ENCODE assay signal across 14 cellular contexts in the genomic region with DNA sequence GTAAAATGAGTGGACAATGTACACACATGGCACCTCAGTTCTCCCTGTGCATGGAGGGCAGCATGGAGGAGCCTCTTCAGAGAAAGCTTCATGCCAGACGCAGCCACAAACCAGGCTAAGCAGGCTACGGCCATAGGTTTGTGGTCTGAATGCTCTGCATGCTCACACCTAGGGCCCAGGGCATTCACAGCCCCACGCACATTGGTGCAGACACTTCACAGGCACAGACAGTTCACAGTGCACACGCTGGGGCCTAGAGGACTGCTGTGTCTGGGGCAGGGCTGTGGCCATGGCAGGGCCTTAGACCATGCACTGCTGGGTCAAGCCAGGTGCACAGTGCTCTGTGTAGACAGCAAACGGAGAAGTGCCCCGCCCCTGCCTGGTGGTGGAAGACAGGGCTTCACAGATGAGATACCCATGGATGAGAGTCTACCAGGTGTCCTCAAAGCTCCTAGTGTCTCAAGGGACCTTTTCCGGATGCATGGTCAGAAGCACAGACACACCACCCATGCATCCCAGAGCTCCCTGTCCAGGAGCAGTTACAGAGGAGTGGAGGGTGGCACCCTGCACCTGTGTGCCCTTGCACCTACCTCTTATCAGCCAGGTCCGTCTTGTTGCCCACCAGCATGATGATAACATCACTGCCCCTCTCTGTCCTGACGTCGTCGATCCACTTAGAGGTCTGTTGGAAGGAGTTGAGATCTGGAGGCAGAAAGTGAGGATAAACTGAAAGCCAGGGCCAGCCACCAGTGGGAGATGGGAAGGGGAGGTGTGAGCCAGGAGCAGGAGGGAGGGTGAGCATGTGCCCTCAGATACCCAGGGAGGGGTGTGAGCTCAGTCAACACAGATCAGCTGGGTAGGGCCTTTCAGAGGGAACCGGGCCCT. TPM values are rescaled to one million over a fixed set of nuclear protein-coding genes. Genes with fewer than 3 reads are reported as not detected.
DNase-seq lines count a peak whose midpoint lies in the region; ATAC-seq and TF ChIP-seq lines count a peak whose summit lies in the region.
"Had no signal": no experiment of that assay in that cellular context is flagged by ENCODE, and none has a peak within 500 bp of the region (broad histone marks: within the 10 kb centered on the region; RNA-seq: fewer than 3 reads in every experiment).

No MANE protein-coding gene starts in this region.

- no peaks in the 10 kb centered on the region for H3K36me3 ChIP-seq in upper lobe of right lung

- peak; percentile 40 for DNase-seq in activated CD8-positive, alpha-beta memory T cell treated with anti-CD3 and anti-CD28 coated beads, Interleukin-2, amount 50 U/mL, for 48 hours
- DNase-seq in activated CD8-positive, alpha-beta memory T cell treated with anti-CD3 and anti-CD28 coated beads, Interleukin-2, amount 10 ng/mL, durations not matched to agents 7 days and 5 days, result no peak
- peak; percentile 43 for DNase-seq in coronary artery (ENCODE audit: low spot score)
- DNase-seq in mesenteric fat pad (ENCODE audit: low spot score), result peak; percentile 69
- DNase-seq in upper lobe of right lung, result peak; percentile 45
- DNase-seq in ACHN, result no peak
- DNase-seq: 8988T; C1 segment of cervical spinal cord; CD4-positive, alpha-beta memory T cell; DMS79; GOT3; H9 had no signal

- H3K9me3 ChIP-seq in upper lobe of right lung, result no peaks in the 10 kb centered on the region

- H3K36me3 Mint-ChIP-seq in activated CD8-positive, alpha-beta memory T cell treated with anti-CD3 and anti-CD28 coated beads, Interleukin-2, amount 10 ng/mL, durations not matched to agents 7 days and 5 days, result no peaks in the 10 kb centered on the region
- H3K36me3 Mint-ChIP-seq: CD4-positive, alpha-beta memory T cell had no signal

- no peaks in the 10 kb centered on the region for H3K4me1 ChIP-seq in upper lobe of right lung

- H3K4me1 Mint-ChIP-seq in activated CD8-positive, alpha-beta memory T cell treated with anti-CD3 and anti-CD28 coated beads, Interleukin-2, amount 10 ng/mL, durations not matched to agents 7 days and 5 days, result no peaks in the 10 kb centered on the region
- H3K4me1 Mint-ChIP-seq: B cell; CD4-positive, alpha-beta memory T cell; H9 had no signal

- CTCF ChIA-PET in activated CD8-positive, alpha-beta memory T cell treated with anti-CD3 and anti-CD28 coated beads, Interleukin-2, amount 10 ng/mL, durations not matched to agents 7 days and 5 days (lab: Charles Lee), result no interaction called here

- no peak overlapping the region for H3K27ac ChIP-seq in coronary artery
- H3K27ac ChIP-seq in upper lobe of right lung, result no peak overlapping the region

- TF ChIP-seq CTCF in coronary artery (IDR thresholded peaks at IDR 0.05) (no peak), upper lobe of right lung (IDR thresholded peaks at IDR 0.05) (no peak)

- ATAC-seq in activated CD8-positive, alpha-beta memory T cell treated with anti-CD3 and anti-CD28 coated beads, Interleukin-2, amount 10 ng/mL, durations not matched to agents 7 days and 5 days, result no peak
- ATAC-seq in upper lobe of right lung (no peak), HG03460 (IDR thresholded peaks at IDR 0.05; ENCODE audit: unreplicated experiment) (no peak)

- no peaks in the 10 kb centered on the region for H3K27me3 Mint-ChIP-seq in activated CD8-positive, alpha-beta memory T cell treated with anti-CD3 and anti-CD28 coated beads, Interleukin-2, amount 10 ng/mL, durations not matched to agents 7 days and 5 days

- in situ Hi-C loops in ACHN (cut with HindIII; ENCODE audit: low pct_ligation_motif_present, low pct_unique_long_range_greater_than_20kb, low sequenced_read_pairs), result no loop called here

- no peaks in the 10 kb centered on the region for H3K27me3 ChIP-seq in upper lobe of right lung

- H3K4me3 ChIP-seq in coronary artery, result no peak overlapping the region
- H3K4me3 ChIP-seq in upper lobe of right lung, result no peak overlapping the region

- no peak overlapping the region for H3K27ac Mint-ChIP-seq in activated CD8-positive, alpha-beta memory T cell treated with anti-CD3 and anti-CD28 coated beads, Interleukin-2, amount 10 ng/mL, durations not matched to agents 7 days and 5 days
- H3K27ac Mint-ChIP-seq: B cell had no signal

- H3K9me3 Mint-ChIP-seq in activated CD8-positive, alpha-beta memory T cell treated with anti-CD3 and anti-CD28 coated beads, Interleukin-2, amount 10 ng/mL, durations not matched to agents 7 days and 5 days (ENCODE audit: low read depth), result no peaks in the 10 kb centered on the region
- H3K9me3 Mint-ChIP-seq: CD4-positive, alpha-beta memory T cell; H9 had no signal

- H3K4me3 Mint-ChIP-seq in activated CD8-positive, alpha-beta memory T cell treated with anti-CD3 and anti-CD28 coated beads, Interleukin-2, amount 10 ng/mL, durations not matched to agents 7 days and 5 days, result no peak overlapping the region
- H3K4me3 Mint-ChIP-seq: B cell; CD4-positive, alpha-beta memory T cell; H9 had no signal

- intact Hi-C loops in upper lobe of right lung (cut with DNase I), result no loop called here

RNA-seq across cellular contexts. Expression of gene SRPRB, which starts 33.5 kb away (rescaled TPM):
- total RNA-seq in activated CD8-positive, alpha-beta memory T cell treated with anti-CD3 and anti-CD28 coated beads, Interleukin-2, amount 10 ng/mL, durations not matched to agents 7 days and 5 days, result 10 to 100 TPM; 44.2 to 61.3 TPM
- total RNA-seq in mesenteric fat pad, result 58.9 TPM
- total RNA-seq in upper lobe of right lung, result 45.4 TPM

RNA-seq across cellular contexts. Expression of gene RAB6B, which starts 56.5 kb away (rescaled TPM):
- total RNA-seq in activated CD8-positive, alpha-beta memory T cell treated with anti-CD3 and anti-CD28 coated beads, Interleukin-2, amount 10 ng/mL, durations not matched to agents 7 days and 5 days, result 1 to 10 TPM; 1.0 to 1.3 TPM
- total RNA-seq in mesenteric fat pad (64.8 TPM), upper lobe of right lung (7.4 TPM)
- total RNA-seq: B cell had no signal

Comparison
In these comparisons a context has a peak if more than half of its experiments do, and no peak if none do; other contexts are left out.
1. DNase-seq: peak in activated CD8-positive, alpha-beta memory T cell treated with anti-CD3 and anti-CD28 coated beads, Interleukin-2, amount 50 U/mL, for 48 hours (single experiment), coronary artery (single experiment), mesenteric fat pad (single experiment) and upper lobe of right lung (single experiment); none in activated CD8-positive, alpha-beta memory T cell treated with anti-CD3 and anti-CD28 coated beads, Interleukin-2, amount 10 ng/mL, durations not matched to agents 7 days and 5 days (single experiment) and ACHN (single experiment).